ENCODE assay signal across 33 cellular contexts in the genomic region with DNA sequence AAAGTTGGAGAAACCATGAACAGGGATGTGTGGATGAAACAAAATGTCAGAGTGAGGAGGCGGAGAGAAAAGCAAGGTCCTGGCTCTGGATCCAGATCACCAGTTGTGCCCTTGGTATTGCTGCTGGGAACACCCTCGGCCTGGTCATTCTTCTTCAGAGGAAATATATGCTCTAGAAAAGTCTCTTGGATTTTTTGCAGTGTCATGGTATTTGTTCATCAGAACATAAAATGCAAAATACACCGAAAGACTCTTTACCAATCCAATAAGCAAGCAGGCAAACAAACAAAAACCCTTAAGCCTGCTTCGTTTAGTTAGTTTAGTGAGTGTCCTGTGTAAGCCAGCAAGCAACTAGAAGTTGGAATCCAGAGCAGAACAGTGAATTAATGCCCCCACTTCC.
"Had no signal": no experiment of that assay in that cellular context is flagged by ENCODE, and none has a peak within 500 bp of the region (broad histone marks: within the 10 kb centered on the region; RNA-seq: fewer than 3 reads in every experiment).

No MANE protein-coding gene starts in this region.

- ATAC-seq: activated CD4-positive, alpha-beta T cell treated with anti-CD3 and anti-CD28 coated beads for 36 hours; activated CD8-positive, alpha-beta memory T cell treated with anti-CD3 and anti-CD28 coated beads, Interleukin-2, amount 10 ng/mL, durations not matched to agents 7 days and 5 days; activated CD8-positive, alpha-beta T cell treated with anti-CD3 and anti-CD28 coated beads, Interleukin-2, amount 10 ng/mL, durations not matched to agents 7 days and 5 days; activated naive CD4-positive, alpha-beta T cell treated with anti-CD3 and anti-CD28 coated beads, Interleukin-2, amount 50 U/mL, for 72 hours; activated T-cell treated with anti-CD3 and anti-CD28 coated beads, Interleukin-2, amount 50 U/mL, for 72 hours; esophagus mucosa; T-helper 17 cell had no signal

- H3K4me1 ChIP-seq: breast epithelium, colonic mucosa had no signal

- H3K9me3 Mint-ChIP-seq: activated CD4-positive, alpha-beta memory T cell treated with anti-CD3 and anti-CD28 coated beads for 36 hours; activated CD4-positive, alpha-beta T cell treated with anti-CD3 and anti-CD28 coated beads, Interleukin-2, amount 10 ng/mL, durations not matched to agents 24 days and 14 days; activated naive CD8-positive, alpha-beta T cell treated with anti-CD3 and anti-CD28 coated beads, Interleukin-2, amount 10 ng/mL, durations not matched to agents 7 days and 5 days; activated T-cell treated with anti-CD3 and anti-CD28 coated beads, Interleukin-2, amount 50 U/mL, for 24 hours; endodermal cell had no signal

- H3K4me3 ChIP-seq: ascending aorta, breast epithelium, cardiac muscle cell, colonic mucosa had no signal

- H3K9me3 ChIP-seq: ascending aorta, breast epithelium, colonic mucosa had no signal

- H3K36me3 Mint-ChIP-seq: activated CD4-positive, alpha-beta memory T cell treated with anti-CD3 and anti-CD28 coated beads for 36 hours; activated CD8-positive, alpha-beta memory T cell treated with anti-CD3 and anti-CD28 coated beads, Interleukin-2, amount 10 ng/mL, durations not matched to agents 7 days and 5 days; activated naive CD4-positive, alpha-beta T cell treated with anti-CD3 and anti-CD28 coated beads, Interleukin-2, amount 10 ng/mL, durations not matched to agents 7 days and 5 days; activated naive CD4-positive, alpha-beta T cell treated with anti-CD3 and anti-CD28 coated beads, Interleukin-2, amount 50 U/mL, for 72 hours; activated naive CD8-positive, alpha-beta T cell treated with anti-CD3 and anti-CD28 coated beads, Interleukin-2, amount 10 ng/mL, durations not matched to agents 7 days and 5 days; brain had no signal

- H3K27ac ChIP-seq: ascending aorta, breast epithelium, cardiac muscle cell, colonic mucosa had no signal

- H3K4me1 Mint-ChIP-seq: activated CD4-positive, alpha-beta T cell treated with anti-CD3 and anti-CD28 coated beads for 36 hours; activated CD4-positive, alpha-beta T cell treated with anti-CD3 and anti-CD28 coated beads, Interleukin-2, amount 10 ng/mL, durations not matched to agents 24 days and 14 days; activated CD8-positive, alpha-beta memory T cell treated with anti-CD3 and anti-CD28 coated beads, Interleukin-2, amount 10 ng/mL, durations not matched to agents 7 days and 5 days; activated naive CD4-positive, alpha-beta T cell treated with anti-CD3 and anti-CD28 coated beads, Interleukin-2, amount 10 ng/mL, durations not matched to agents 7 days and 5 days; activated naive CD8-positive, alpha-beta T cell treated with anti-CD3 and anti-CD28 coated beads, Interleukin-2, amount 10 ng/mL, durations not matched to agents 7 days and 5 days; T-helper 17 cell had no signal

- H3K27ac Mint-ChIP-seq: activated CD4-positive, alpha-beta memory T cell treated with anti-CD3 and anti-CD28 coated beads for 36 hours; activated CD4-positive, alpha-beta T cell treated with anti-CD3 and anti-CD28 coated beads for 36 hours; activated CD4-positive, alpha-beta T cell treated with anti-CD3 and anti-CD28 coated beads, Interleukin-2, amount 10 ng/mL, durations not matched to agents 24 days and 14 days; activated CD8-positive, alpha-beta memory T cell treated with anti-CD3 and anti-CD28 coated beads, Interleukin-2, amount 10 ng/mL, durations not matched to agents 7 days and 5 days; activated CD8-positive, alpha-beta T cell treated with anti-CD3 and anti-CD28 coated beads, Interleukin-2, amount 10 ng/mL, durations not matched to agents 7 days and 5 days; activated naive CD4-positive, alpha-beta T cell treated with anti-CD3 and anti-CD28 coated beads, Interleukin-2, amount 10 ng/mL, durations not matched to agents 7 days and 5 days; activated naive CD4-positive, alpha-beta T cell treated with anti-CD3 and anti-CD28 coated beads, Interleukin-2, amount 50 U/mL, for 72 hours; activated naive CD8-positive, alpha-beta T cell treated with anti-CD3 and anti-CD28 coated beads, Interleukin-2, amount 10 ng/mL, durations not matched to agents 7 days and 5 days; activated T-cell treated with anti-CD3 and anti-CD28 coated beads, Interleukin-2, amount 50 U/mL, for 24 hours; activated T-cell treated with anti-CD3 and anti-CD28 coated beads, Interleukin-2, amount 50 U/mL, for 72 hours; brain; endodermal cell; T-helper 17 cell; T-helper 2 cell treated with Interferon-gamma antibody and Interleukin-4, amounts not matched to agents 5 μg/mL and 100 μg/mL, for 36 hours had no signal

- DNase-seq: activated CD4-positive, alpha-beta memory T cell treated with anti-CD3 and anti-CD28 coated beads for 36 hours; activated CD4-positive, alpha-beta T cell treated with anti-CD3 and anti-CD28 coated beads for 36 hours; activated CD4-positive, alpha-beta T cell treated with anti-CD3 and anti-CD28 coated beads, Interleukin-2, amount 10 ng/mL, durations not matched to agents 24 days and 14 days; activated CD4-positive, CD25-positive, alpha-beta regulatory T cell; activated CD4-positive, CD25-positive, alpha-beta regulatory T cell treated with anti-CD3 and anti-CD28 coated beads, Interleukin-2, amount 50 U/mL, for 72 hours; activated CD8-positive, alpha-beta memory T cell treated with anti-CD3 and anti-CD28 coated beads, Interleukin-2, amount 10 ng/mL, durations not matched to agents 7 days and 5 days; activated CD8-positive, alpha-beta memory T cell treated with anti-CD3 and anti-CD28 coated beads, Interleukin-2, amount 50 U/mL, for 4 hours; activated CD8-positive, alpha-beta T cell treated with anti-CD3 and anti-CD28 coated beads, Interleukin-2, amount 10 ng/mL, durations not matched to agents 7 days and 5 days; activated gamma-delta T cell; activated naive CD4-positive, alpha-beta T cell; activated naive CD4-positive, alpha-beta T cell treated with anti-CD3 and anti-CD28 coated beads, Interleukin-2, amount 10 ng/mL, durations not matched to agents 7 days and 5 days; activated naive CD8-positive, alpha-beta T cell treated with anti-CD3 and anti-CD28 coated beads, Interleukin-2, amount 10 ng/mL, durations not matched to agents 7 days and 5 days; activated T-cell treated with anti-CD3 and anti-CD28 coated beads for 4 hours; activated T-cell treated with anti-CD3 and anti-CD28 coated beads, Interleukin-2, amount 50 U/mL, for 24 hours; activated T-cell treated with anti-CD3 and anti-CD28 coated beads, Interleukin-2, amount 50 U/mL, for 72 hours; central memory CD4-positive, alpha-beta T cell; cerebellar nuclear complex; colonic mucosa; effector memory CD4-positive, alpha-beta T cell; endodermal cell; foreskin fibroblast; head of caudate nucleus; T-helper 1 cell; T-helper 17 cell; T1000 had no signal

- H3K36me3 ChIP-seq: ascending aorta, breast epithelium, cardiac muscle cell, colonic mucosa had no signal

- FAIRE-seq: frontal cortex had no signal

- H3K27me3 Mint-ChIP-seq: activated CD4-positive, alpha-beta memory T cell treated with anti-CD3 and anti-CD28 coated beads for 36 hours; activated CD4-positive, alpha-beta T cell treated with anti-CD3 and anti-CD28 coated beads for 36 hours; activated CD4-positive, alpha-beta T cell treated with anti-CD3 and anti-CD28 coated beads, Interleukin-2, amount 10 ng/mL, durations not matched to agents 24 days and 14 days; activated CD8-positive, alpha-beta memory T cell treated with anti-CD3 and anti-CD28 coated beads, Interleukin-2, amount 10 ng/mL, durations not matched to agents 7 days and 5 days; activated naive CD4-positive, alpha-beta T cell treated with anti-CD3 and anti-CD28 coated beads, Interleukin-2, amount 10 ng/mL, durations not matched to agents 7 days and 5 days; activated naive CD8-positive, alpha-beta T cell treated with anti-CD3 and anti-CD28 coated beads, Interleukin-2, amount 10 ng/mL, durations not matched to agents 7 days and 5 days; activated T-cell treated with anti-CD3 and anti-CD28 coated beads, Interleukin-2, amount 50 U/mL, for 24 hours; T-helper 17 cell had no signal

- H3K27me3 ChIP-seq: ascending aorta, breast epithelium, cardiac muscle cell, colonic mucosa had no signal

- H3K4me3 Mint-ChIP-seq: activated CD4-positive, alpha-beta memory T cell treated with anti-CD3 and anti-CD28 coated beads for 36 hours; activated CD4-positive, alpha-beta T cell treated with anti-CD3 and anti-CD28 coated beads for 36 hours; activated CD4-positive, alpha-beta T cell treated with anti-CD3 and anti-CD28 coated beads, Interleukin-2, amount 10 ng/mL, durations not matched to agents 24 days and 14 days; activated CD8-positive, alpha-beta memory T cell treated with anti-CD3 and anti-CD28 coated beads, Interleukin-2, amount 10 ng/mL, durations not matched to agents 7 days and 5 days; activated CD8-positive, alpha-beta T cell treated with anti-CD3 and anti-CD28 coated beads, Interleukin-2, amount 10 ng/mL, durations not matched to agents 7 days and 5 days; activated naive CD4-positive, alpha-beta T cell treated with anti-CD3 and anti-CD28 coated beads, Interleukin-2, amount 10 ng/mL, durations not matched to agents 7 days and 5 days; activated naive CD8-positive, alpha-beta T cell treated with anti-CD3 and anti-CD28 coated beads, Interleukin-2, amount 10 ng/mL, durations not matched to agents 7 days and 5 days; activated T-cell treated with anti-CD3 and anti-CD28 coated beads, Interleukin-2, amount 50 U/mL, for 24 hours; activated T-cell treated with anti-CD3 and anti-CD28 coated beads, Interleukin-2, amount 50 U/mL, for 72 hours; brain; endodermal cell; T-helper 17 cell; T-helper 2 cell treated with Interferon-gamma antibody and Interleukin-4, amounts not matched to agents 5 μg/mL and 100 μg/mL, for 36 hours had no signal
